Comparison of ENCODE assay signal across 8 cellular contexts in genomic region chr2:38146302-38146916, GRCh38.
DNase-seq lines count a peak whose midpoint lies in the region; ATAC-seq and TF ChIP-seq lines count a peak whose summit lies in the region.

No MANE protein-coding gene starts in this region.

- DNase-seq in AG10803 (ENCODE audit: low read depth) (peak; percentile 94), hepatic stellate cell (ENCODE audit: low spot score) (peak; percentile 58), GDM1 (lab: John Stamatoyannopoulos, UW) (no peak), NCI-H345 treated with DMSO at 0.1 percent for 48 hours (lab: John Stamatoyannopoulos, UW; ENCODE audit: unreplicated experiment) (no peak)
- peak; percentile 34 for DNase-seq in activated naive CD8-positive, alpha-beta T cell treated with anti-CD3 and anti-CD28 coated beads for 36 hours

- H3K4me3 ChIP-seq in AG10803 (ENCODE audit: low read length) = peak overlapping the region; percentile 35

- H3K27me3 Mint-ChIP-seq in activated naive CD8-positive, alpha-beta T cell treated with anti-CD3 and anti-CD28 coated beads for 36 hours = peaks cover 11% of the 10 kb centered on the region
- H3K27me3 Mint-ChIP-seq in stimulated activated naive CD8-positive, alpha-beta T cell treated with anti-CD3 and anti-CD28 coated beads, Interleukin-15, Interleukin-2, amounts not matched to agents 100 ng/mL and 50 ng/mL, for 24 hours = no peaks in the 10 kb centered on the region

- H3K4me3 Mint-ChIP-seq in activated naive CD8-positive, alpha-beta T cell treated with anti-CD3 and anti-CD28 coated beads for 36 hours = no peak overlapping the region
- peak overlapping the region; percentile 46 for H3K4me3 Mint-ChIP-seq in stimulated activated naive CD8-positive, alpha-beta T cell treated with anti-CD3 and anti-CD28 coated beads, Interleukin-15, Interleukin-2, amounts not matched to agents 100 ng/mL and 50 ng/mL, for 24 hours

- no peaks in the 10 kb centered on the region for H3K9me3 Mint-ChIP-seq in activated naive CD8-positive, alpha-beta T cell treated with anti-CD3 and anti-CD28 coated beads for 36 hours
- peaks cover 4% of the 10 kb centered on the region for H3K9me3 Mint-ChIP-seq in stimulated activated naive CD8-positive, alpha-beta T cell treated with anti-CD3 and anti-CD28 coated beads, Interleukin-15, Interleukin-2, amounts not matched to agents 100 ng/mL and 50 ng/mL, for 24 hours

- H3K27ac Mint-ChIP-seq in activated naive CD8-positive, alpha-beta T cell treated with anti-CD3 and anti-CD28 coated beads for 36 hours = peak overlapping the region; percentile 67
- H3K27ac Mint-ChIP-seq in stimulated activated naive CD8-positive, alpha-beta T cell treated with anti-CD3 and anti-CD28 coated beads, Interleukin-15, Interleukin-2, amounts not matched to agents 100 ng/mL and 50 ng/mL, for 24 hours = peak overlapping the region; percentile 63

- peak; percentile 61 for ATAC-seq in GM19351 (IDR thresholded peaks at IDR 0.05; ENCODE audit: unreplicated experiment)
- peak; percentile 68 for ATAC-seq in HG03354 (IDR thresholded peaks at IDR 0.05; ENCODE audit: poor library complexity, severe bottlenecking, unreplicated experiment)

- TF ChIP-seq CTCF in AG10803 (conservative IDR thresholded peaks at IDR 0.05; ENCODE audit: low read length) = no peak

- H3K36me3 Mint-ChIP-seq in activated naive CD8-positive, alpha-beta T cell treated with anti-CD3 and anti-CD28 coated beads for 36 hours = no peaks in the 10 kb centered on the region
- H3K36me3 Mint-ChIP-seq in stimulated activated naive CD8-positive, alpha-beta T cell treated with anti-CD3 and anti-CD28 coated beads, Interleukin-15, Interleukin-2, amounts not matched to agents 100 ng/mL and 50 ng/mL, for 24 hours (ENCODE audit: low read depth) = no peaks in the 10 kb centered on the region

- peaks cover 13% of the 10 kb centered on the region for H3K4me1 Mint-ChIP-seq in activated naive CD8-positive, alpha-beta T cell treated with anti-CD3 and anti-CD28 coated beads for 36 hours
- H3K4me1 Mint-ChIP-seq in stimulated activated naive CD8-positive, alpha-beta T cell treated with anti-CD3 and anti-CD28 coated beads, Interleukin-15, Interleukin-2, amounts not matched to agents 100 ng/mL and 50 ng/mL, for 24 hours (ENCODE audit: low read depth) = no peaks in the 10 kb centered on the region

Comparison
In these comparisons a context has a peak if more than half of its experiments do, and no peak if none do; other contexts are left out.
1. DNase-seq: peak in AG10803 (single experiment), activated naive CD8-positive, alpha-beta T cell treated with anti-CD3 and anti-CD28 coated beads for 36 hours (single experiment) and hepatic stellate cell (single experiment); none in GDM1 (single experiment) and NCI-H345 treated with DMSO at 0.1 percent for 48 hours (single experiment).